2 cellular contexts compared by ENCODE assay signal in genomic region chr6:73680289-73680688, GRCh38.
TF ChIP-seq lines count a peak whose summit lies in the region.

No MANE protein-coding gene starts in this region.

TF ChIP-seq in Ishikawa, 13 proteins besides CTCF, POLR2A, EP300 and RAD21:
- TF ChIP-seq REST (IDR thresholded peaks at IDR 0.05; ENCODE audit: low read depth) (no peak), NFIC (IDR thresholded peaks at IDR 0.05) (0 out of 2 replicates have a peak, but pooled peaks have one; percentile 7), EGR1 (IDR thresholded peaks at IDR 0.05) (peak; percentile 39; the same call in 1 of the 2 replicates)

TF ChIP-seq in GM12878, 131 proteins besides CTCF, POLR2A, EP300 and RAD21:
- TF ChIP-seq MEF2B (IDR thresholded peaks at IDR 0.05; ENCODE audit: partially characterized antibody, poor library complexity, severe bottlenecking) (no peak), ZBTB33 (IDR thresholded peaks at IDR 0.05) (no peak), CHD4 (IDR thresholded peaks at IDR 0.05) (no peak), SMC3 (IDR thresholded peaks at IDR 0.05; ENCODE audit: borderline replicate concordance, low read length) (no peak), FOXM1 (IDR thresholded peaks at IDR 0.05; ENCODE audit: low read depth, low read length) (no peak), FOS (IDR thresholded peaks at IDR 0.05; ENCODE audit: borderline replicate concordance, extremely low read depth, insufficient read length) (no peak), SPI1 (IDR thresholded peaks at IDR 0.05; ENCODE audit: borderline replicate concordance, insufficient read depth, low read depth, low read length) (no peak), TAF1 (IDR thresholded peaks at IDR 0.05; ENCODE audit: borderline replicate concordance, low read depth, low read length) (no peak), EGR1 (IDR thresholded peaks at IDR 0.05; ENCODE audit: borderline replicate concordance in 1 of 2, low read depth in 2 of 2, low read length in 2 of 2) (no peak), KAT2A (conservative IDR thresholded peaks at IDR 0.05; ENCODE audit: control insufficient read depth, low read depth, low read length) (no peak), ETV6 (conservative IDR thresholded peaks at IDR 0.05 in 1 of 2, IDR thresholded peaks at IDR 0.05 in 1 of 2; ENCODE audit: borderline replicate concordance in 1 of 2, low read depth in 1 of 2) (no peak), TBL1XR1 (IDR thresholded peaks at IDR 0.05; ENCODE audit: low read depth, low read length) (no peak), ZNF217 (IDR thresholded peaks at IDR 0.05) (no peak), NR2F1 (conservative IDR thresholded peaks at IDR 0.05) (no peak; the same call in 1 of the 2 replicates), ZZZ3 (IDR thresholded peaks at IDR 0.05; ENCODE audit: control insufficient read depth, insufficient read length, low read depth) (no peak), EZH2 (IDR thresholded peaks at IDR 0.05; ENCODE audit: borderline replicate concordance, control insufficient read depth, low read depth, low read length) (no peak), NFXL1 (IDR thresholded peaks at IDR 0.05; ENCODE audit: borderline replicate concordance) (no peak), MLLT1 (IDR thresholded peaks at IDR 0.05) (no peak)
TF ChIP-seq in GM12878: peak in this region for 0.
